ENCODE assay signal across 1 cellular context in genomic region chr12:113649256-113649830, GRCh38.
TF ChIP-seq lines count a peak whose summit lies in the region.

No MANE protein-coding gene starts in this region.

TF ChIP-seq in K562, 482 proteins besides CTCF, POLR2A, EP300 and RAD21 (continued from another document and continues in another):
- TF ChIP-seq BHLHE40 (IDR thresholded peaks at IDR 0.05; ENCODE audit: low read length) (peak; percentile 81), MCM7 (IDR thresholded peaks at IDR 0.05) (peak in 1 of 2 experiments; percentile 88; a peak in 2 of 4 replicates), SRSF1 (IDR thresholded peaks at IDR 0.05; ENCODE audit: low read depth, low read length) (no peak), USF1 (CRISPR knock-in tag; IDR thresholded peaks at IDR 0.05) (peak; percentile 37; the same call in 1 of the 2 replicates), ZNF584 (CRISPR knock-in tag; IDR thresholded peaks at IDR 0.05; ENCODE audit: low read depth) (peak; percentile 97), MYC (IDR thresholded peaks at IDR 0.05; ENCODE audit: low read depth, low read length) (peak; percentile 99), MYC (CRISPR knock-in tag; IDR thresholded peaks at IDR 0.05; ENCODE audit: borderline replicate concordance, low read depth) (peak; percentile 19; the same call in 1 of the 2 replicates), BMI1 (IDR thresholded peaks at IDR 0.05; ENCODE audit: low read length) (0 out of 2 replicates have a peak, but pooled peaks have one; percentile 12), U2AF1 (optimal IDR thresholded peaks at IDR 0.05; ENCODE audit: low read depth, low read length) (no peak), PREB (CRISPR knock-in tag; IDR thresholded peaks at IDR 0.05) (no peak), MEF2D (tag; conservative IDR thresholded peaks at IDR 0.05; ENCODE audit: low read depth) (peak; percentile 96), RBM34 (IDR thresholded peaks at IDR 0.05; ENCODE audit: borderline replicate concordance, insufficient read depth, low read length) (no peak), TOE1 (IDR thresholded peaks at IDR 0.05; ENCODE audit: borderline replicate concordance) (peak; percentile 92), TOE1 (CRISPR knock-in tag; IDR thresholded peaks at IDR 0.05; ENCODE audit: borderline replicate concordance, low read depth) (no peak), ZNF197 (CRISPR knock-in tag; IDR thresholded peaks at IDR 0.05; ENCODE audit: low read depth) (peak; percentile 96), ARNT (IDR thresholded peaks at IDR 0.05) (peak; percentile 97 to 99), TAF7 (tag; IDR thresholded peaks at IDR 0.05) (no peak), ZC3H4 (CRISPR knock-in tag; IDR thresholded peaks at IDR 0.05; ENCODE audit: borderline replicate concordance) (no peak), RREB1 (CRISPR knock-in tag; IDR thresholded peaks at IDR 0.05) (no peak), CHAMP1 (IDR thresholded peaks at IDR 0.05) (peak; percentile 98), ARID1B (IDR thresholded peaks at IDR 0.05) (peak; percentile 100), NCOA6 (IDR thresholded peaks at IDR 0.05) (no peak), FOXP4 (CRISPR knock-in tag; IDR thresholded peaks at IDR 0.05; ENCODE audit: borderline replicate concordance) (no peak), ZNF398 (CRISPR knock-in tag; IDR thresholded peaks at IDR 0.05) (no peak), TCF3 (CRISPR knock-in tag; IDR thresholded peaks at IDR 0.05) (peak; percentile 100), JUN (IDR thresholded peaks at IDR 0.05; ENCODE audit: borderline replicate concordance, low read depth, low read length) (peak; percentile 64; the same call in 1 of the 2 replicates), JUN (CRISPR knock-in tag; IDR thresholded peaks at IDR 0.05; ENCODE audit: borderline replicate concordance) (no peak), PKNOX1 (IDR thresholded peaks at IDR 0.05) (peak; percentile 96), NR1H2 (CRISPR knock-in tag; IDR thresholded peaks at IDR 0.05) (no peak), ZNF175 (CRISPR knock-in tag; IDR thresholded peaks at IDR 0.05; ENCODE audit: low read depth) (peak; percentile 98), THRA (IDR thresholded peaks at IDR 0.05) (no peak), ZSCAN29 (IDR thresholded peaks at IDR 0.05) (no peak), SIRT6 (IDR thresholded peaks at IDR 0.05; ENCODE audit: low read depth, low read length) (no peak), ZNF174 (CRISPR knock-in tag; IDR thresholded peaks at IDR 0.05) (no peak), TBL1XR1 (IDR thresholded peaks at IDR 0.05; ENCODE audit: low read length in 2 of 2) (peak; percentile 97), PATZ1 (CRISPR knock-in tag; IDR thresholded peaks at IDR 0.05; ENCODE audit: borderline replicate concordance) (0 out of 2 replicates have a peak, but pooled peaks have one; percentile 43), ZNF644 (tag; IDR thresholded peaks at IDR 0.05; ENCODE audit: low read depth) (peak; percentile 92)
